In genomic region chr6:163756079-163756478, GRCh38 we compare ENCODE assay signal across 10 cellular contexts.
DNase-seq lines count a peak whose midpoint lies in the region; ATAC-seq and TF ChIP-seq lines count a peak whose summit lies in the region.
"Had no signal": no experiment of that assay in that cellular context is flagged by ENCODE, and none has a peak within 500 bp of the region (broad histone marks: within the 10 kb centered on the region; RNA-seq: fewer than 3 reads in every experiment).

No MANE protein-coding gene starts in this region.

- peak overlapping the region; percentile 1 to 66 (median 45) for H3K4me3 Mint-ChIP-seq in naive B cell
- H3K4me3 Mint-ChIP-seq in Calu3 (ENCODE audit: low read depth, unreplicated experiment) = no peak overlapping the region

- H3K4me1 Mint-ChIP-seq in naive B cell (peaks cover 38 to 49% (median 41%) of the 10 kb centered on the region in 3 donors), Calu3 (ENCODE audit: low read depth, unreplicated experiment) (no peaks in the 10 kb centered on the region)

- CTCF ChIA-PET in Calu3 (lab: Charles Lee) = no interaction called here

- H3K27me3 Mint-ChIP-seq in naive B cell (peaks cover 5 to 27% (median 25%) of the 10 kb centered on the region in 3 donors), Calu3 (ENCODE audit: unreplicated experiment) (no peaks in the 10 kb centered on the region)

- no peak for TF ChIP-seq CTCF in Calu3 (IDR thresholded peaks at IDR 0.05; ENCODE audit: unreplicated experiment)

- H3K9me3 Mint-ChIP-seq in naive B cell = peaks cover 0 to 6% (median 1%) of the 10 kb centered on the region in 7 donors
- H3K9me3 Mint-ChIP-seq in Calu3 (ENCODE audit: low read depth, unreplicated experiment) = peaks cover 15% of the 10 kb centered on the region

- intact Hi-C loops in Calu3 (cut with micrococcal nuclease; ENCODE audit: unreplicated experiment) = no loop called here

- H3K36me3 Mint-ChIP-seq in naive B cell = peaks cover 0 to 10% of the 10 kb centered on the region in 2 donors
- no peaks in the 10 kb centered on the region for H3K36me3 Mint-ChIP-seq in Calu3 (ENCODE audit: insufficient read depth, unreplicated experiment)

- DNase-seq in MV-4-11 (lab: John Stamatoyannopoulos, UW) (peak; percentile 96), naive B cell (peak; percentile 83), foreskin melanocyte (no peak), Calu3 (no peak), NCI-H2171 treated with DMSO at 0.1 percent for 48 hours (lab: John Stamatoyannopoulos, UW) (no peak)
- DNase-seq in activated naive CD4-positive, alpha-beta T cell treated with anti-CD3 and anti-CD28 coated beads, Interleukin-2, amount 50 U/mL, for 16 hours = no peak
- DNase-seq: NCI-H774; stimulated activated naive CD8-positive, alpha-beta T cell treated with anti-CD3 and anti-CD28 coated beads, Interleukin-15, Interleukin-2, amounts not matched to agents 100 U/mL and 50 U/mL, for 24 hours had no signal

- ATAC-seq in GM19043 (IDR thresholded peaks at IDR 0.05; ENCODE audit: low read depth, unreplicated experiment) = peak; percentile 100
- ATAC-seq in HG02840 (IDR thresholded peaks at IDR 0.05; ENCODE audit: low FRiP score, unreplicated experiment) = peak; percentile 100
- peak; percentile 98 to 99 for ATAC-seq in naive B cell (ENCODE audit: low read depth in 2 of 2)
- ATAC-seq: stimulated activated naive CD8-positive, alpha-beta T cell treated with anti-CD3 and anti-CD28 coated beads, Interleukin-15, Interleukin-2, amounts not matched to agents 100 U/mL and 50 U/mL, for 24 hours had no signal

- H3K27ac Mint-ChIP-seq in naive B cell (peak overlapping the region in 5 of 6 donors; percentile 0 to 74 (median 46)), Calu3 (ENCODE audit: unreplicated experiment) (no peak overlapping the region)

- no TSS peak for BruUV-seq in Calu3 (replicated peaks; lab: Mats Ljungman, UMichigan)

Comparison
In these comparisons a context has a peak if more than half of its experiments do, and no peak if none do; other contexts are left out.
1. DNase-seq: peak in MV-4-11 (single experiment) and naive B cell (single experiment); none in activated naive CD4-positive, alpha-beta T cell treated with anti-CD3 and anti-CD28 coated beads, Interleukin-2, amount 50 U/mL, for 16 hours (single experiment), foreskin melanocyte (single experiment), Calu3 (single experiment) and NCI-H2171 treated with DMSO at 0.1 percent for 48 hours (single experiment).
2. Peak in every context shown above with its lines, with median percentiles within 50 percentile points of each other: ATAC-seq.